Comparison of ENCODE assay signal across 8 cellular contexts in genomic region chr5:163506726-163507125, GRCh38. TPM values are rescaled to one million over a fixed set of nuclear protein-coding genes. Genes with fewer than 3 reads are reported as not detected.
A peak's percentile ranks its signal among the peaks of the same experiment; 100 is the strongest.
DNase-seq lines count a peak whose midpoint lies in the region; ATAC-seq and TF ChIP-seq lines count a peak whose summit lies in the region.

No MANE protein-coding gene starts in this region.

- peak overlapping the region; percentile 98 for H3K27ac Mint-ChIP-seq in activated naive CD4-positive, alpha-beta T cell treated with anti-CD3 and anti-CD28 coated beads for 36 hours
- peak overlapping the region; percentile 91 for H3K27ac Mint-ChIP-seq in T-helper 1 cell treated with Interleukin-12 subunit alpha and Interleukin-12 subunit beta and Interleukin-4 antibody, amounts not matched to agents 30 μg/mL and 1 μg/mL, for 36 hours

- H3K27ac ChIP-seq in sigmoid colon, result peak overlapping the region; percentile 89 to 98 (median 95)

- H3K4me1 Mint-ChIP-seq in activated naive CD4-positive, alpha-beta T cell treated with anti-CD3 and anti-CD28 coated beads for 36 hours (ENCODE audit: low read depth), result peaks cover 39% of the 10 kb centered on the region
- peaks cover 43% of the 10 kb centered on the region for H3K4me1 Mint-ChIP-seq in T-helper 1 cell treated with Interleukin-12 subunit alpha and Interleukin-12 subunit beta and Interleukin-4 antibody, amounts not matched to agents 30 μg/mL and 1 μg/mL, for 36 hours (ENCODE audit: low read depth)

- H3K4me3 ChIP-seq in fibroblast of pulmonary artery (replicated peaks; ENCODE audit: low read depth, low read length) (peak overlapping the region; percentile 84), sigmoid colon (peak overlapping the region; percentile 63 to 94 (median 74))

- DNase-seq in activated naive CD4-positive, alpha-beta T cell treated with anti-CD3 and anti-CD28 coated beads for 36 hours, result peak; percentile 33
- DNase-seq in activated naive CD4-positive, alpha-beta T cell treated with anti-CD3 and anti-CD28 coated beads, Interleukin-2, amount 50 U/mL, for 16 hours, result no peak
- DNase-seq in fibroblast of pulmonary artery (ENCODE audit: low read depth), result peak; percentile 37
- DNase-seq in sigmoid colon, result no peak
- no peak for DNase-seq in DMS79 treated with DMSO at 0.1 percent for 48 hours (lab: John Stamatoyannopoulos, UW)
- no peak for DNase-seq in NCI-H2171 treated with DMSO at 0.1 percent for 48 hours (lab: John Stamatoyannopoulos, UW)

- H3K4me3 Mint-ChIP-seq in activated naive CD4-positive, alpha-beta T cell treated with anti-CD3 and anti-CD28 coated beads for 36 hours, result peak overlapping the region; percentile 85
- H3K4me3 Mint-ChIP-seq in T-helper 1 cell treated with Interleukin-12 subunit alpha and Interleukin-12 subunit beta and Interleukin-4 antibody, amounts not matched to agents 30 μg/mL and 1 μg/mL, for 36 hours, result peak overlapping the region; percentile 86

- no peaks in the 10 kb centered on the region for H3K36me3 ChIP-seq in sigmoid colon

- no peaks in the 10 kb centered on the region for H3K27me3 Mint-ChIP-seq in activated naive CD4-positive, alpha-beta T cell treated with anti-CD3 and anti-CD28 coated beads for 36 hours (ENCODE audit: low read depth)
- H3K27me3 Mint-ChIP-seq in T-helper 1 cell treated with Interleukin-12 subunit alpha and Interleukin-12 subunit beta and Interleukin-4 antibody, amounts not matched to agents 30 μg/mL and 1 μg/mL, for 36 hours (ENCODE audit: low read depth), result no peaks in the 10 kb centered on the region

- intact Hi-C loops in activated naive CD4-positive, alpha-beta T cell treated with anti-CD3 and anti-CD28 coated beads for 36 hours (cut with micrococcal nuclease), result loop anchor here (1.0 kb wide), 2 partner anchors 60 to 69 kb away; partner anchors contain the start of gene CCNG1
- intact Hi-C loops in sigmoid colon (cut with DNase I), result loop anchor here (1.0 kb wide), 1 partner anchor 46 kb away; the partner anchor contains the start of genes HMMR and NUDCD2

- H3K9me3 Mint-ChIP-seq in activated naive CD4-positive, alpha-beta T cell treated with anti-CD3 and anti-CD28 coated beads for 36 hours, result no peaks in the 10 kb centered on the region
- H3K9me3 Mint-ChIP-seq in T-helper 1 cell treated with Interleukin-12 subunit alpha and Interleukin-12 subunit beta and Interleukin-4 antibody, amounts not matched to agents 30 μg/mL and 1 μg/mL, for 36 hours, result no peaks in the 10 kb centered on the region

- H3K9me3 ChIP-seq in sigmoid colon, result no peaks in the 10 kb centered on the region

- no peak for ATAC-seq in HG02571 (IDR thresholded peaks at IDR 0.05; ENCODE audit: unreplicated experiment)

- CTCF ChIA-PET in activated naive CD4-positive, alpha-beta T cell treated with anti-CD3 and anti-CD28 coated beads for 36 hours (lab: Charles Lee), result interaction anchor here (0.6 to 1.2 kb wide), 3 partner anchors 15 to 48 kb away, joined by 3 to 7 read pairs (median 3); no protein-coding TSS in a partner anchor

- H3K36me3 Mint-ChIP-seq in activated naive CD4-positive, alpha-beta T cell treated with anti-CD3 and anti-CD28 coated beads for 36 hours (ENCODE audit: low read depth), result peaks cover 10% of the 10 kb centered on the region
- H3K36me3 Mint-ChIP-seq in T-helper 1 cell treated with Interleukin-12 subunit alpha and Interleukin-12 subunit beta and Interleukin-4 antibody, amounts not matched to agents 30 μg/mL and 1 μg/mL, for 36 hours (ENCODE audit: low read depth), result peaks cover 14% of the 10 kb centered on the region

- no peak for TF ChIP-seq POLR2A in sigmoid colon (IDR thresholded peaks at IDR 0.05)

- no peaks in the 10 kb centered on the region for H3K27me3 ChIP-seq in sigmoid colon

- H3K4me1 ChIP-seq in sigmoid colon, result peaks cover 0 to 68% (median 52%) of the 10 kb centered on the region in 4 donors

- WGBS in sigmoid colon, 2 donors, result 1 to 3% methylated on average over 8 of the region's 8 CpGs

- no peak for TF ChIP-seq EP300 in sigmoid colon (IDR thresholded peaks at IDR 0.05)

- TF ChIP-seq CTCF in fibroblast of pulmonary artery (IDR thresholded peaks at IDR 0.05; ENCODE audit: low read length, missing control alignments) (no peak), sigmoid colon (IDR thresholded peaks at IDR 0.05) (no peak)

RNA-seq across cellular contexts. Expression of gene MAT2B, which starts 1.3 kb away (rescaled TPM):
- total RNA-seq in activated naive CD4-positive, alpha-beta T cell treated with anti-CD3 and anti-CD28 coated beads for 36 hours, result 10 to 100 TPM; 87.6 to 88.7 TPM
- total RNA-seq in sigmoid colon, result 10 to 100 TPM; 41.5 to 90.3 (median 67.4) TPM
- polyA plus RNA-seq in sigmoid colon, result 100 to 1,000 TPM in 1 of 3 donors, 10 to 100 TPM in 2; 66.0 to 100 (median 80.5) TPM

RNA-seq across cellular contexts. Expression of gene HMMR, which starts 46.3 kb away (rescaled TPM):
- 10 to 100 TPM; 91.8 to 99.8 TPM for total RNA-seq in activated naive CD4-positive, alpha-beta T cell treated with anti-CD3 and anti-CD28 coated beads for 36 hours
- total RNA-seq in sigmoid colon, result 1 to 10 TPM in 2 of 4 donors, not detected in 2; 1.1 to 3.0 TPM
- 10 to 100 TPM in 1 of 3 donors, 1 to 10 TPM in 2; 1.2 to 18.1 (median 4.4) TPM for polyA plus RNA-seq in sigmoid colon

RNA-seq across cellular contexts. Expression of gene NUDCD2, which starts 46.8 kb away (rescaled TPM):
- 10 to 100 TPM; 51.5 to 55.5 TPM for total RNA-seq in activated naive CD4-positive, alpha-beta T cell treated with anti-CD3 and anti-CD28 coated beads for 36 hours
- 10 to 100 TPM in 2 of 4 donors, 1 to 10 TPM in 2; 3.3 to 13.2 (median 8.1) TPM for total RNA-seq in sigmoid colon
- 10 to 100 TPM in 1 of 3 donors, 1 to 10 TPM in 2; 8.2 to 11.8 (median 8.4) TPM for polyA plus RNA-seq in sigmoid colon

Comparison
In these comparisons a context has a peak if more than half of its experiments do, and no peak if none do; other contexts are left out.
1. DNase-seq: peak in activated naive CD4-positive, alpha-beta T cell treated with anti-CD3 and anti-CD28 coated beads for 36 hours (single experiment) and fibroblast of pulmonary artery (single experiment); none in activated naive CD4-positive, alpha-beta T cell treated with anti-CD3 and anti-CD28 coated beads, Interleukin-2, amount 50 U/mL, for 16 hours (single experiment), sigmoid colon (single experiment), DMS79 treated with DMSO at 0.1 percent for 48 hours (single experiment) and NCI-H2171 treated with DMSO at 0.1 percent for 48 hours (single experiment).
2. RNA of gene HMMR, which starts 46.3 kb away (total RNA-seq): 91.8 to 99.8 TPM in activated naive CD4-positive, alpha-beta T cell treated with anti-CD3 and anti-CD28 coated beads for 36 hours; 1.1 to 3.0 TPM in sigmoid colon; every median in the first group is over 10 times any median in the second.